8 cellular contexts compared by ENCODE assay signal in genomic region chr19:2944775-2945574, GRCh38. TPM values are rescaled to one million over a fixed set of nuclear protein-coding genes. Genes with fewer than 3 reads are reported as not detected.
DNase-seq lines count a peak whose midpoint lies in the region; ATAC-seq, FAIRE-seq and TF ChIP-seq lines count a peak whose summit lies in the region.

Gene ZNF77, minus strand, starts transcription at chr19:2944971. Its CDS starts 131 bp downstream, at chr19:2944840.

- CTCF ChIA-PET in activated CD4-positive, alpha-beta T cell treated with anti-CD3 and anti-CD28 coated beads, Interleukin-2, amount 10 ng/mL, durations not matched to agents 7 days and 5 days (lab: Charles Lee), result interaction anchor here (0.9 to 1.5 kb wide), 2 partner anchors 85 to 158 kb away, joined by 3 to 4 read pairs; no protein-coding TSS in a partner anchor

- FAIRE-seq in GM19239 (lab: Jason Lieb, UNC), result peak; percentile 99

- H3K4me3 Mint-ChIP-seq in activated CD4-positive, alpha-beta T cell treated with anti-CD3 and anti-CD28 coated beads, Interleukin-2, amount 10 ng/mL, durations not matched to agents 7 days and 5 days, result peak within 1 kb of the TSS; percentile 89

- intact Hi-C loops in left colon (cut with DNase I, micrococcal nuclease), result no loop called here

- peak; percentile 99 for DNase-seq in BE2C
- peak; percentile 98 for DNase-seq in GM19239 (ENCODE audit: insufficient read length, low spot score)
- DNase-seq in NCI-H524 treated with DMSO at 0.1 percent for 48 hours (lab: John Stamatoyannopoulos, UW), result peak; percentile 99
- DNase-seq in activated CD4-positive, alpha-beta T cell treated with anti-CD3 and anti-CD28 coated beads, Interleukin-2, amount 10 ng/mL, durations not matched to agents 7 days and 5 days, result peak; percentile 99
- DNase-seq in cortex of kidney (lab: John Stamatoyannopoulos, UW), result peak; percentile 66
- peak; percentile 99 to 100 for DNase-seq in left colon
- peak; percentile 97 to 98 for DNase-seq in stimulated activated CD4-positive, alpha-beta T cell treated with anti-CD3 and anti-CD28 coated beads, Interleukin-1b, Interleukin-23, amount 100 ng/mL, for 4 hours (ENCODE audit: low read depth in 2 of 2)

- H3K4me1 Mint-ChIP-seq in activated CD4-positive, alpha-beta T cell treated with anti-CD3 and anti-CD28 coated beads, Interleukin-2, amount 10 ng/mL, durations not matched to agents 7 days and 5 days, result peaks cover 34% of the 10 kb centered on the region

- no peaks in the 10 kb centered on the region for H3K36me3 ChIP-seq in BE2C

- no peak for TF ChIP-seq CTCF in BE2C (IDR thresholded peaks at IDR 0.05; ENCODE audit: low read depth, low read length)

- no peaks in the 10 kb centered on the region; the same call in none of the 2 replicates for H3K4me1 ChIP-seq in BE2C

- POLR2A ChIA-PET in activated CD4-positive, alpha-beta T cell treated with anti-CD3 and anti-CD28 coated beads, Interleukin-2, amount 10 ng/mL, durations not matched to agents 7 days and 5 days (lab: Charles Lee), result no interaction called here

- ATAC-seq in HG03442 (IDR thresholded peaks at IDR 0.05; ENCODE audit: unreplicated experiment) (peak; percentile 91), left colon (peak; percentile 93)

- peak within 1 kb of the TSS; percentile 99 for H3K27ac Mint-ChIP-seq in activated CD4-positive, alpha-beta T cell treated with anti-CD3 and anti-CD28 coated beads, Interleukin-2, amount 10 ng/mL, durations not matched to agents 7 days and 5 days

- H3K27me3 Mint-ChIP-seq in activated CD4-positive, alpha-beta T cell treated with anti-CD3 and anti-CD28 coated beads, Interleukin-2, amount 10 ng/mL, durations not matched to agents 7 days and 5 days, result no peaks in the 10 kb centered on the region

- no peaks in the 10 kb centered on the region for H3K9me3 ChIP-seq in BE2C

- peak within 1 kb of the TSS; percentile 84 for H3K4me3 ChIP-seq in BE2C (ENCODE audit: low read depth, low read length)

- H3K36me3 Mint-ChIP-seq in activated CD4-positive, alpha-beta T cell treated with anti-CD3 and anti-CD28 coated beads, Interleukin-2, amount 10 ng/mL, durations not matched to agents 7 days and 5 days (ENCODE audit: low read depth), result peaks cover 7% of the 10 kb centered on the region

- no peaks in the 10 kb centered on the region for H3K27me3 ChIP-seq in BE2C

- no peaks in the 10 kb centered on the region for H3K9me3 Mint-ChIP-seq in activated CD4-positive, alpha-beta T cell treated with anti-CD3 and anti-CD28 coated beads, Interleukin-2, amount 10 ng/mL, durations not matched to agents 7 days and 5 days

RNA-seq across cellular contexts. Expression of gene ZNF77, which starts in this region (rescaled TPM):
- 19.6 TPM for polyA plus RNA-seq in BE2C (2012; ENCODE audit: insufficient read depth, insufficient read length, low read depth)
- total RNA-seq in activated CD4-positive, alpha-beta T cell treated with anti-CD3 and anti-CD28 coated beads, Interleukin-2, amount 10 ng/mL, durations not matched to agents 7 days and 5 days, result 1 to 10 TPM; 4.6 to 5.6 TPM
- 1 to 10 TPM; 4.5 to 4.6 TPM for total RNA-seq in left colon

Comparison
In these comparisons a context has a peak if more than half of its experiments do, and no peak if none do; other contexts are left out.
1. Peak in every context shown above with its lines: DNase-seq, ATAC-seq and H3K4me3 ChIP-seq.